15 cellular contexts compared by ENCODE assay signal in genomic region chr2:30385327-30385726, GRCh38.
A peak's percentile ranks its signal among the peaks of the same experiment; 100 is the strongest.
DNase-seq lines count a peak whose midpoint lies in the region; ATAC-seq and TF ChIP-seq lines count a peak whose summit lies in the region.
"Had no signal": no experiment of that assay in that cellular context is flagged by ENCODE, and none has a peak within 500 bp of the region (broad histone marks: within the 10 kb centered on the region; RNA-seq: fewer than 3 reads in every experiment).

No MANE protein-coding gene starts in this region.

- H3K79me2 ChIP-seq in fibroblast of lung (ENCODE audit: control insufficient read depth, insufficient read depth, low read length) (no peaks in the 10 kb centered on the region), osteoblast (ENCODE audit: insufficient read depth, low read length) (no peaks in the 10 kb centered on the region)

- no peaks in the 10 kb centered on the region for H3K4me1 ChIP-seq in RWPE2 (ENCODE audit: insufficient read depth, poor library complexity, severe bottlenecking)
- no peaks in the 10 kb centered on the region for H3K4me1 ChIP-seq in fibroblast of lung (ENCODE audit: control insufficient read depth, extremely low read depth, insufficient read depth, low read length)
- H3K4me1 ChIP-seq in osteoblast (ENCODE audit: insufficient read depth, low read length): no peaks in the 10 kb centered on the region
- H3K4me1 ChIP-seq in uterus: no peaks in the 10 kb centered on the region

- H3K36me3 ChIP-seq in H7 (replicated peaks; ENCODE audit: control insufficient read depth, insufficient read depth, low read length) (no peaks in the 10 kb centered on the region), RWPE2 (ENCODE audit: low read depth) (no peaks in the 10 kb centered on the region), fibroblast of lung (ENCODE audit: control insufficient read depth, insufficient read depth, low read length) (no peaks in the 10 kb centered on the region), osteoblast (ENCODE audit: insufficient read depth, low read length) (no peaks in the 10 kb centered on the region), uterus (no peaks in the 10 kb centered on the region)
- H3K36me3 ChIP-seq: neutrophil had no signal

- no peak for TF ChIP-seq POLR2A in uterus (IDR thresholded peaks at IDR 0.05)

- no peak overlapping the region for H3K9ac ChIP-seq in fibroblast of lung (ENCODE audit: insufficient read depth, low read length)

- no peaks in the 10 kb centered on the region for H3K27me3 ChIP-seq in H7 (ENCODE audit: control insufficient read depth, insufficient read depth, low read length)
- no peaks in the 10 kb centered on the region for H3K27me3 ChIP-seq in RWPE2 (ENCODE audit: insufficient read depth, poor library complexity, severe bottlenecking)
- peaks cover 3% of the 10 kb centered on the region for H3K27me3 ChIP-seq in fibroblast of lung (ENCODE audit: control insufficient read depth, insufficient read depth, low read length)
- H3K27me3 ChIP-seq in osteoblast (ENCODE audit: insufficient read depth, low read length): peaks cover 2% of the 10 kb centered on the region
- no peaks in the 10 kb centered on the region for H3K27me3 ChIP-seq in uterus

- DNase-seq in H7: peak; percentile 37
- DNase-seq in RWPE2 (ENCODE audit: low spot score): no peak
- peak; percentile 48 to 51 for DNase-seq in fibroblast of lung (ENCODE audit: low read depth in 2 of 2)
- DNase-seq in osteoblast (ENCODE audit: insufficient read length, low spot score, missing footprints): peak; percentile 83
- DNase-seq in uterus: no peak
- no peak for DNase-seq in H4 (ENCODE audit: low spot score)
- no peak for DNase-seq in NCI-H2081 (lab: John Stamatoyannopoulos, UW)
- DNase-seq: activated CD4-positive, alpha-beta T cell treated with anti-CD3 and anti-CD28 coated beads for 1 hour; activated gamma-delta T cell; COR-L47; dorsolateral prefrontal cortex; NCI-H1417; stimulated activated CD4-positive, alpha-beta T cell treated with anti-CD3 and anti-CD28 coated beads, Interleukin-4, amount 100 ng/mL, for 4 hours had no signal

- H3K9me3 ChIP-seq in RWPE2 (ENCODE audit: severe bottlenecking) (no peaks in the 10 kb centered on the region), fibroblast of lung (ENCODE audit: control insufficient read depth, insufficient read depth, low read depth, low read length) (no peaks in the 10 kb centered on the region), osteoblast (ENCODE audit: low read depth, low read length) (no peaks in the 10 kb centered on the region), uterus (no peaks in the 10 kb centered on the region)
- H3K9me3 ChIP-seq: neutrophil had no signal

- H3K27ac ChIP-seq in RWPE2 (ENCODE audit: poor library complexity, severe bottlenecking): no peak overlapping the region
- no peak overlapping the region for H3K27ac ChIP-seq in fibroblast of lung (ENCODE audit: insufficient read depth, low read length)
- no peak overlapping the region for H3K27ac ChIP-seq in osteoblast (ENCODE audit: low read depth, low read length)
- no peak overlapping the region for H3K27ac ChIP-seq in uterus
- H3K27ac ChIP-seq: dorsolateral prefrontal cortex, neutrophil had no signal

- H2AFZ ChIP-seq in fibroblast of lung (ENCODE audit: low read length) (no peak overlapping the region), osteoblast (ENCODE audit: low read length) (no peak overlapping the region)

- H3K4me2 ChIP-seq in fibroblast of lung (ENCODE audit: extremely low read depth, insufficient read depth, low read length): no peak overlapping the region
- H3K4me2 ChIP-seq in osteoblast (ENCODE audit: insufficient read depth, low read length): no peak overlapping the region

- no peaks in the 10 kb centered on the region for H4K20me1 ChIP-seq in fibroblast of lung (ENCODE audit: control insufficient read depth, extremely low read depth, insufficient read depth, low read length)
- H4K20me1 ChIP-seq in osteoblast (ENCODE audit: insufficient read depth, low read length): no peaks in the 10 kb centered on the region

- ATAC-seq in RWPE2 (ENCODE audit: low read depth): peak; percentile 79; the same call in 2 of the 3 replicates
- no peak for ATAC-seq in HG02798 (IDR thresholded peaks at IDR 0.05; ENCODE audit: poor library complexity, unreplicated experiment)

- TF ChIP-seq CTCF in RWPE2 (IDR thresholded peaks at IDR 0.05; ENCODE audit: poor library complexity, severe bottlenecking) (no peak), fibroblast of lung (conservative IDR thresholded peaks at IDR 0.05 in 1 of 2, IDR thresholded peaks at IDR 0.05 in 1 of 2; ENCODE audit: low read depth in 1 of 2, low read length in 2 of 2) (no peak), osteoblast (IDR thresholded peaks at IDR 0.05; ENCODE audit: extremely low read depth, low read depth, low read length) (no peak), uterus (IDR thresholded peaks at IDR 0.05) (no peak)

- intact Hi-C loops in uterus (cut with DNase I; ENCODE audit: low total_unique reads): no loop called here

- H3K4me3 ChIP-seq in H7 (ENCODE audit: insufficient read depth, low read depth, low read length): no peak overlapping the region
- H3K4me3 ChIP-seq in RWPE2 (ENCODE audit: severe bottlenecking): no peak overlapping the region
- no peak overlapping the region for H3K4me3 ChIP-seq in fibroblast of lung (replicated peaks in 1 of 4; ENCODE audit: control extremely low read depth in 1 of 4, insufficient read depth in 1 of 4, low read depth in 3 of 4, low read length in 4 of 4)
- H3K4me3 ChIP-seq in osteoblast (ENCODE audit: insufficient read depth, low read length): no peak overlapping the region
- no peak overlapping the region for H3K4me3 ChIP-seq in uterus
- H3K4me3 ChIP-seq: dorsolateral prefrontal cortex had no signal

Comparison
In these comparisons a context has a peak if more than half of its experiments do, and no peak if none do; other contexts are left out.
1. DNase-seq: peak in H7 (single experiment), fibroblast of lung (2 of 2) and osteoblast (single experiment); none in RWPE2 (single experiment), uterus (0 of 2), H4 (single experiment) and NCI-H2081 (0 of 2).